Comparison of ENCODE assay signal across 16 cellular contexts in genomic region chr17:80025140-80025539, GRCh38. TPM values are rescaled to one million over a fixed set of nuclear protein-coding genes. Genes with fewer than 3 reads are reported as not detected.
DNase-seq lines count a peak whose midpoint lies in the region; ATAC-seq and TF ChIP-seq lines count a peak whose summit lies in the region.
"Had no signal": no experiment of that assay in that cellular context is flagged by ENCODE, and none has a peak within 500 bp of the region (broad histone marks: within the 10 kb centered on the region; RNA-seq: fewer than 3 reads in every experiment).

No MANE protein-coding gene starts in this region.

- no peak overlapping the region for H3K14ac ChIP-seq in trophoblast cell (ENCODE audit: low read length)

- H2BK120ac ChIP-seq in trophoblast cell (ENCODE audit: insufficient read depth, low read length, poor library complexity) = no peak overlapping the region

- no peak overlapping the region for H3K4me3 Mint-ChIP-seq in CD4-positive, alpha-beta memory T cell
- H3K4me3 Mint-ChIP-seq: activated CD4-positive, alpha-beta memory T cell treated with anti-CD3 and anti-CD28 coated beads for 36 hours; CD8-positive, alpha-beta memory T cell; naive thymus-derived CD4-positive, alpha-beta T cell; T-cell had no signal

- TF ChIP-seq CTCF in gastroesophageal sphincter (IDR thresholded peaks at IDR 0.05) = no peak

- H3K4me3 ChIP-seq in trophoblast cell (ENCODE audit: low read depth, low read length) = no peak overlapping the region
- H3K4me3 ChIP-seq in CD4-positive, alpha-beta memory T cell (ENCODE audit: low read length in 2 of 2) = no peak overlapping the region
- H3K4me3 ChIP-seq in gastroesophageal sphincter = no peak overlapping the region
- H3K4me3 ChIP-seq: cardiac muscle cell, sigmoid colon had no signal

- POLR2A ChIA-PET in CD4-positive, alpha-beta memory T cell (lab: Charles Lee; ENCODE audit: partially characterized antibody) = no interaction called here

- no peaks in the 10 kb centered on the region for H3K4me1 Mint-ChIP-seq in CD4-positive, alpha-beta memory T cell
- H3K4me1 Mint-ChIP-seq: CD8-positive, alpha-beta memory T cell; T-cell had no signal

- no peak overlapping the region for H2AFZ ChIP-seq in trophoblast cell (ENCODE audit: insufficient read depth, low read length, poor library complexity)

- no peak overlapping the region for H2BK5ac ChIP-seq in trophoblast cell (ENCODE audit: low read depth, low read length, poor library complexity)

- H3K18ac ChIP-seq in trophoblast cell (ENCODE audit: low read length) = no peak overlapping the region

- H3K27ac ChIP-seq in trophoblast cell (ENCODE audit: low read depth, low read length) (no peak overlapping the region), gastroesophageal sphincter (no peak overlapping the region)
- no peak overlapping the region for H3K27ac ChIP-seq in CD4-positive, alpha-beta memory T cell (ENCODE audit: low read depth, low read length)
- H3K27ac ChIP-seq: cardiac muscle cell, KMS-11, sigmoid colon had no signal

- no peak overlapping the region for H4K91ac ChIP-seq in trophoblast cell (ENCODE audit: low read depth, low read length)

- H3K9me3 ChIP-seq in trophoblast cell (ENCODE audit: insufficient read depth, low read depth, low read length) (peaks cover 11% of the 10 kb centered on the region), gastroesophageal sphincter (no peaks in the 10 kb centered on the region)
- H3K9me3 ChIP-seq in CD4-positive, alpha-beta memory T cell (ENCODE audit: control insufficient read depth in 1 of 2, low read length in 2 of 2) = no peaks in the 10 kb centered on the region
- H3K9me3 ChIP-seq: sigmoid colon had no signal

- H3K4me1 ChIP-seq in trophoblast cell (ENCODE audit: control insufficient read depth in 1 of 2, insufficient read depth in 2 of 2, low read length in 2 of 2) (peaks cover 0 to 8% of the 10 kb centered on the region in 2 experiments), gastroesophageal sphincter (peaks cover 0 to 59% (median 12%) of the 10 kb centered on the region in 3 donors)
- H3K4me1 ChIP-seq in CD4-positive, alpha-beta memory T cell (ENCODE audit: insufficient read depth, low read length) = no peaks in the 10 kb centered on the region

- no peak overlapping the region for H2AK5ac ChIP-seq in trophoblast cell (ENCODE audit: low read length)

- ATAC-seq in esophagus mucosa (peak; percentile 70), gastroesophageal sphincter (no peak)
- ATAC-seq: T-cell had no signal

- no peak overlapping the region for H3K9ac ChIP-seq in trophoblast cell (ENCODE audit: low read length)
- H3K9ac ChIP-seq: KMS-11 had no signal

- H3K79me2 ChIP-seq in trophoblast cell (ENCODE audit: control insufficient read depth, insufficient read depth, low read length, poor library complexity) = no peaks in the 10 kb centered on the region

- no peak overlapping the region for H2BK12ac ChIP-seq in trophoblast cell (ENCODE audit: low read length)

- peak; percentile 95 for DNase-seq in LHCN-M2 (ENCODE audit: low read depth)
- DNase-seq in NCI-H446 treated with DMSO at 0.1 percent for 48 hours (lab: John Stamatoyannopoulos, UW) = peak; percentile 41
- peak; percentile 37 to 53 for DNase-seq in trophoblast cell
- no peak for DNase-seq in T-helper 9 cell
- no peak for DNase-seq in HCEC 1CT
- DNase-seq in CD4-positive, alpha-beta memory T cell = no peak
- DNase-seq: activated CD4-positive, alpha-beta memory T cell treated with anti-CD3 and anti-CD28 coated beads for 36 hours; CD8-positive, alpha-beta memory T cell; GOT3; naive thymus-derived CD4-positive, alpha-beta T cell; sigmoid colon; T-cell had no signal

- peaks cover 0 to 5% of the 10 kb centered on the region in 2 experiments for H3K36me3 ChIP-seq in trophoblast cell (ENCODE audit: control insufficient read depth in 1 of 2, insufficient read depth in 2 of 2, low read length in 2 of 2)
- no peaks in the 10 kb centered on the region for H3K36me3 ChIP-seq in CD4-positive, alpha-beta memory T cell (ENCODE audit: insufficient read depth, low read length)
- H3K36me3 ChIP-seq in gastroesophageal sphincter = peaks cover 0 to 4% of the 10 kb centered on the region in 2 donors
- H3K36me3 ChIP-seq: cardiac muscle cell, sigmoid colon had no signal

- no peak overlapping the region for H3K4me2 ChIP-seq in trophoblast cell (ENCODE audit: low read length)
- H3K4me2 ChIP-seq: KMS-11 had no signal

- no peaks in the 10 kb centered on the region for H3K9me3 Mint-ChIP-seq in CD4-positive, alpha-beta memory T cell
- H3K9me3 Mint-ChIP-seq: activated CD4-positive, alpha-beta memory T cell treated with anti-CD3 and anti-CD28 coated beads for 36 hours; CD8-positive, alpha-beta memory T cell; naive thymus-derived CD4-positive, alpha-beta T cell; T-cell had no signal

- no peaks in the 10 kb centered on the region for H3K27me3 Mint-ChIP-seq in CD4-positive, alpha-beta memory T cell
- H3K27me3 Mint-ChIP-seq: activated CD4-positive, alpha-beta memory T cell treated with anti-CD3 and anti-CD28 coated beads for 36 hours; naive thymus-derived CD4-positive, alpha-beta T cell; T-cell had no signal

- TF ChIP-seq EP300 in gastroesophageal sphincter (IDR thresholded peaks at IDR 0.05) = no peak

- H4K12ac ChIP-seq in trophoblast cell (ENCODE audit: low read depth, low read length) = no peak overlapping the region

- no peak overlapping the region for H4K8ac ChIP-seq in trophoblast cell (ENCODE audit: low read depth, low read length)

- intact Hi-C loops in CD4-positive, alpha-beta memory T cell (cut with micrococcal nuclease) = no loop called here

- H3K27me3 ChIP-seq in trophoblast cell (ENCODE audit: insufficient read depth, low read length) (no peaks in the 10 kb centered on the region), gastroesophageal sphincter (no peaks in the 10 kb centered on the region)
- no peaks in the 10 kb centered on the region for H3K27me3 ChIP-seq in CD4-positive, alpha-beta memory T cell (ENCODE audit: insufficient read depth, low read length)
- H3K27me3 ChIP-seq: cardiac muscle cell, sigmoid colon had no signal

- no peak overlapping the region for H3K23ac ChIP-seq in trophoblast cell (ENCODE audit: low read length)

- H3K27ac Mint-ChIP-seq in CD4-positive, alpha-beta memory T cell = no peak overlapping the region
- H3K27ac Mint-ChIP-seq: activated CD4-positive, alpha-beta memory T cell treated with anti-CD3 and anti-CD28 coated beads for 36 hours; CD8-positive, alpha-beta memory T cell; naive thymus-derived CD4-positive, alpha-beta T cell; T-cell had no signal

- WGBS in trophoblast cell (ENCODE audit: extremely low coverage, insufficient coverage, insufficient read length) = no CpG with 5 or more reads among the region's 11 CpGs
- 71% methylated on average over 1 of the region's 11 CpGs; no CpG with 5 or more reads in 1 of the 2 donors for WGBS in gastroesophageal sphincter (ENCODE audit: low coverage in 1 of 2), 2 donors

- CTCF ChIA-PET in CD4-positive, alpha-beta memory T cell (lab: Charles Lee; ENCODE audit: partially characterized antibody) = no interaction called here

- no peaks in the 10 kb centered on the region for H3K79me1 ChIP-seq in trophoblast cell (ENCODE audit: low read length)

- no peaks in the 10 kb centered on the region for H3K36me3 Mint-ChIP-seq in CD4-positive, alpha-beta memory T cell
- H3K36me3 Mint-ChIP-seq: activated CD4-positive, alpha-beta memory T cell treated with anti-CD3 and anti-CD28 coated beads for 36 hours; CD8-positive, alpha-beta memory T cell; naive thymus-derived CD4-positive, alpha-beta T cell; T-cell had no signal

- TF ChIP-seq POLR2A in gastroesophageal sphincter (IDR thresholded peaks at IDR 0.05) = no peak

- no peak overlapping the region for H3K4ac ChIP-seq in trophoblast cell (ENCODE audit: low read depth, low read length)

RNA-seq across cellular contexts. Expression of gene TBC1D16, which starts 10.5 kb away (rescaled TPM):
- 47.5 and 53.6 TPM in 2 replicates for total RNA-seq in LHCN-M2 (2014; rRNA removed)
- 24.1 TPM for polyA plus RNA-seq in LHCN-M2 (2012)
- total RNA-seq in esophagus mucosa = 8.9 TPM
- 12.9 and 13.9 TPM in 2 replicates for polyA plus RNA-seq in trophoblast cell (2013)
- 1 to 10 TPM; 1.3 to 1.8 TPM for total RNA-seq in CD4-positive, alpha-beta memory T cell
- polyA plus RNA-seq in CD4-positive, alpha-beta memory T cell = 1 to 10 TPM in 1 of 2 donors, not detected in 1; 1.2 TPM
- 10 to 100 TPM; 26.5 to 44.3 (median 36.3) TPM for total RNA-seq in gastroesophageal sphincter

RNA-seq across cellular contexts. Expression of gene CCDC40, which starts 11.3 kb away (rescaled TPM):
- 4.5 and 5.7 TPM in 2 replicates for total RNA-seq in LHCN-M2 (2014; rRNA removed)
- 1.9 TPM for polyA plus RNA-seq in LHCN-M2 (2012)
- 0.72 TPM for total RNA-seq in esophagus mucosa
- polyA plus RNA-seq in trophoblast cell (2013) = 1.3 TPM in 2 replicates
- total RNA-seq in CD4-positive, alpha-beta memory T cell = 1 to 10 TPM in 1 of 2 experiments, under 1 TPM in 1; 0.28 to 1.3 TPM
- polyA plus RNA-seq in CD4-positive, alpha-beta memory T cell = not detected
- 10 to 100 TPM in 1 of 4 donors, 1 to 10 TPM in 3; 4.3 to 17.3 (median 5.5) TPM for total RNA-seq in gastroesophageal sphincter
- polyA plus RNA-seq: CD8-positive, alpha-beta memory T cell; naive thymus-derived CD4-positive, alpha-beta T cell had no signal

Comparison
In these comparisons a context has a peak if more than half of its experiments do, and no peak if none do; other contexts are left out.
1. DNase-seq: peak in LHCN-M2 (single experiment), NCI-H446 treated with DMSO at 0.1 percent for 48 hours (single experiment) and trophoblast cell (2 of 2); none in T-helper 9 cell (single experiment), HCEC 1CT (single experiment) and CD4-positive, alpha-beta memory T cell (0 of 5).